ENCODE assay signal across 21 cellular contexts in genomic region chr7:27846388-27846787, GRCh38.
"Had no signal": no experiment of that assay in that cellular context is flagged by ENCODE, and none has a peak within 500 bp of the region (broad histone marks: within the 10 kb centered on the region; RNA-seq: fewer than 3 reads in every experiment).

No MANE protein-coding gene starts in this region.

- H3K36me3 ChIP-seq: adrenal gland, gastroesophageal sphincter, sigmoid colon, tibial artery had no signal

- H3K9me3 Mint-ChIP-seq: activated CD4-positive, alpha-beta memory T cell treated with anti-CD3 and anti-CD28 coated beads, Interleukin-2, amount 10 ng/mL, durations not matched to agents 7 days and 5 days; activated naive CD4-positive, alpha-beta T cell treated with anti-CD3 and anti-CD28 coated beads, Interleukin-2, amount 50 U/mL, for 72 hours; effector memory CD8-positive, alpha-beta T cell; immature natural killer cell; nephron; stimulated activated naive B cell treated with anti-CD40 and anti-IgM and Interleukin-4, amounts not matched to agents 10 μg/mL and 1 μg/mL and 100 μg/mL, for 72 hours; WTC11 had no signal

- ATAC-seq: effector memory CD8-positive, alpha-beta T cell; gastroesophageal sphincter; heart right ventricle; mucosa of descending colon; stimulated activated naive B cell treated with anti-CD40 and anti-IgM and Interleukin-4, amounts not matched to agents 10 μg/mL and 1 μg/mL and 100 μg/mL, for 72 hours; WTC11 had no signal

- H3K27ac Mint-ChIP-seq: activated CD4-positive, alpha-beta memory T cell treated with anti-CD3 and anti-CD28 coated beads, Interleukin-2, amount 10 ng/mL, durations not matched to agents 7 days and 5 days; activated naive CD4-positive, alpha-beta T cell treated with anti-CD3 and anti-CD28 coated beads, Interleukin-2, amount 50 U/mL, for 72 hours; nephron; stimulated activated naive B cell treated with anti-CD40 and anti-IgM and Interleukin-4, amounts not matched to agents 10 μg/mL and 1 μg/mL and 100 μg/mL, for 72 hours; WTC11 had no signal

- H3K27me3 Mint-ChIP-seq: activated CD4-positive, alpha-beta memory T cell treated with anti-CD3 and anti-CD28 coated beads, Interleukin-2, amount 10 ng/mL, durations not matched to agents 7 days and 5 days; effector memory CD8-positive, alpha-beta T cell; stimulated activated naive B cell treated with anti-CD40 and anti-IgM and Interleukin-4, amounts not matched to agents 10 μg/mL and 1 μg/mL and 100 μg/mL, for 72 hours had no signal

- H3K27ac ChIP-seq: adrenal gland, gastroesophageal sphincter, heart right ventricle, sigmoid colon, SK-N-MC, spleen, tibial artery had no signal

- DNase-seq: activated CD4-positive, alpha-beta memory T cell treated with anti-CD3 and anti-CD28 coated beads, Interleukin-2, amount 10 ng/mL, durations not matched to agents 7 days and 5 days; activated CD4-positive, alpha-beta T cell treated with anti-CD3 and anti-CD28 coated beads for 4 hours; activated gamma-delta T cell treated with Interleukin-2 at 50 U/mL for 16 hours; activated T-cell treated with anti-CD3 and anti-CD28 coated beads, Interleukin-2, amount 50 U/mL, for 48 hours; adrenal gland; caudate nucleus; effector memory CD8-positive, alpha-beta T cell; heart right ventricle; immature natural killer cell; mesenchymal stem cell; mucosa of descending colon; sigmoid colon; spleen; stimulated activated CD4-positive, alpha-beta T cell treated with anti-CD3 and anti-CD28 coated beads, Interleukin-4, amount 100 ng/mL, for 4 hours; stimulated activated naive B cell treated with anti-CD40 and anti-IgM and Interleukin-4, amounts not matched to agents 10 μg/mL and 1 μg/mL and 100 μg/mL, for 72 hours; tibial artery had no signal

- H3K4me3 ChIP-seq: adrenal gland, gastroesophageal sphincter, heart right ventricle, mucosa of descending colon, sigmoid colon, SK-N-MC, spleen, tibial artery had no signal

- H3K4me3 Mint-ChIP-seq: activated CD4-positive, alpha-beta memory T cell treated with anti-CD3 and anti-CD28 coated beads, Interleukin-2, amount 10 ng/mL, durations not matched to agents 7 days and 5 days; effector memory CD8-positive, alpha-beta T cell; immature natural killer cell; nephron; stimulated activated naive B cell treated with anti-CD40 and anti-IgM and Interleukin-4, amounts not matched to agents 10 μg/mL and 1 μg/mL and 100 μg/mL, for 72 hours; WTC11 had no signal

- H3K9me3 ChIP-seq: adrenal gland, gastroesophageal sphincter, heart right ventricle, mucosa of descending colon, sigmoid colon, spleen, tibial artery had no signal

- H3K36me3 Mint-ChIP-seq: activated naive CD4-positive, alpha-beta T cell treated with anti-CD3 and anti-CD28 coated beads, Interleukin-2, amount 50 U/mL, for 72 hours; WTC11 had no signal

- H3K27me3 ChIP-seq: adrenal gland, gastroesophageal sphincter, heart right ventricle, sigmoid colon, spleen, tibial artery had no signal
